ENCODE assay signal across 2 cellular contexts in the genomic region with DNA sequence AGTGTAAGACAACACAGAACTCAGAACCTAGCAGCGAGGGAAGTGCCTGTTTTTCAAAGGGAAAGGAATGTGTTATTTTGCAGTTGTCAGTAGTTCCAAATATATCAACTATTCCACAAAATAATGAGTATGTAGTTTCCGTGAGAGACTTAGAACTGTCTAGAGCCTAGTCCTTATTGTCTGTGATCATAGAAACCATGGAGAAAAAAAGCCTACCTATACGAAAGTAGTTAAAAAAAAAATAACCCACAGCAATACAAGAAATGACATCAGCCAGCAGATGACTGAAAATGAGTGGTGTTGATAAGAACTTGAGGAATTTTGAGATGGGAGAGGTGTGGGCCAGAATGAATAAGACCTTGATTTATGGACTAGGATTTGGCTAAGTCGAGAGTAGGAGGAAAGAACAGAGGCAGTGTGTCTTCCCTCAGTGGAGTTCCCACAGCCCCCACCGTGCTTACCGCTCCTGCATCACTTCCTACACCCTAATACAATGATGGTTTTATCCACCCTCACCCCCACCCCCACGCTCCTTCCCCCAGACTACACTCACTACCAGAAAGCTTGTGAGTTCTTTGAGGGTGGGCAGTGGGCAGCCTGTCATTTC. TPM values are rescaled to one million over a fixed set of nuclear protein-coding genes. Genes with fewer than 3 reads are reported as not detected.
"Had no signal": no experiment of that assay in that cellular context is flagged by ENCODE, and none has a peak within 500 bp of the region (broad histone marks: within the 10 kb centered on the region; RNA-seq: fewer than 3 reads in every experiment).

No MANE protein-coding gene starts in this region.

RNA-seq across cellular contexts. Expression of a gene that starts 21.6 kb away (rescaled TPM):
- total RNA-seq: aorta, cardiac septum had no signal
